8 cellular contexts compared by ENCODE assay signal in genomic region chr11:46278387-46279173, GRCh38. TPM values are rescaled to one million over a fixed set of nuclear protein-coding genes. Genes with fewer than 3 reads are reported as not detected.
DNase-seq lines count a peak whose midpoint lies in the region; ATAC-seq, FAIRE-seq and TF ChIP-seq lines count a peak whose summit lies in the region.

No MANE protein-coding gene starts in this region.

- H3K4me2 ChIP-seq in astrocyte (ENCODE audit: low read length), result peak overlapping the region; percentile 97

- peak overlapping the region; percentile 86 for H3K4me3 ChIP-seq in astrocyte (ENCODE audit: insufficient read depth, low read depth, low read length)

- H3K36me3 ChIP-seq in astrocyte (ENCODE audit: insufficient read depth, low read length), result peaks cover 6% of the 10 kb centered on the region

- H3K27ac Mint-ChIP-seq in astrocyte (ENCODE audit: unreplicated experiment), result peak overlapping the region; percentile 88
- H3K27ac Mint-ChIP-seq in activated T-helper 17 cell treated with anti-CD3 and anti-CD28 coated beads, Interleukin-2, amount 50 U/mL, for 72 hours, result no peak overlapping the region

- peaks cover 30% of the 10 kb centered on the region for H3K4me1 Mint-ChIP-seq in astrocyte (ENCODE audit: low read depth, unreplicated experiment)
- no peaks in the 10 kb centered on the region for H3K4me1 Mint-ChIP-seq in activated T-helper 17 cell treated with anti-CD3 and anti-CD28 coated beads, Interleukin-2, amount 50 U/mL, for 72 hours

- FAIRE-seq in D721Med (lab: Jason Lieb, UNC), result no peak
- FAIRE-seq in astrocyte (lab: Jason Lieb, UNC), result no peak

- peak overlapping the region; percentile 94 for H3K9ac ChIP-seq in astrocyte (ENCODE audit: low read length)

- peaks cover 23% of the 10 kb centered on the region for H3K36me3 Mint-ChIP-seq in astrocyte (ENCODE audit: low read depth, unreplicated experiment)
- H3K36me3 Mint-ChIP-seq in activated T-helper 17 cell treated with anti-CD3 and anti-CD28 coated beads, Interleukin-2, amount 50 U/mL, for 72 hours (ENCODE audit: low read depth), result no peaks in the 10 kb centered on the region

- peaks cover 33% of the 10 kb centered on the region for H3K4me1 ChIP-seq in astrocyte (ENCODE audit: insufficient read depth, low read length)

- peak overlapping the region; percentile 84 for H3K27ac ChIP-seq in astrocyte (ENCODE audit: low read depth, low read length)

- ATAC-seq in HG02571 (IDR thresholded peaks at IDR 0.05; ENCODE audit: unreplicated experiment), result no peak
- no peak for ATAC-seq in activated T-helper 17 cell treated with anti-CD3 and anti-CD28 coated beads, Interleukin-2, amount 50 U/mL, for 72 hours (replicated peaks)

- DNase-seq in D721Med (ENCODE audit: insufficient read length, low spot score) (peak; percentile 68), LHCN-M2 (ENCODE audit: low read depth) (peak; percentile 65), astrocyte (ENCODE audit: low read depth) (no peak), iris pigment epithelial cell (ENCODE audit: low read depth) (peak; percentile 70), COLO829 (ENCODE audit: low spot score) (no peak)
- peak; percentile 29 for DNase-seq in stimulated activated CD4-positive, alpha-beta T cell treated with anti-CD3 and anti-CD28 coated beads, Interleukin-4, amount 100 ng/mL, for 24 hours

- peak; percentile 30 for TF ChIP-seq CTCF in D721Med (IDR thresholded peaks at IDR 0.05; ENCODE audit: insufficient read depth, missing control alignments)
- TF ChIP-seq CTCF in astrocyte (IDR thresholded peaks at IDR 0.05; ENCODE audit: insufficient read depth, low read depth, low read length), result peak; percentile 48

- peaks cover 60% of the 10 kb centered on the region for H3K79me2 ChIP-seq in astrocyte (ENCODE audit: insufficient read depth, low read length)

- H2AFZ ChIP-seq in astrocyte (ENCODE audit: low read depth, low read length), result peak overlapping the region; percentile 79

- H3K27me3 ChIP-seq in astrocyte (ENCODE audit: insufficient read depth, low read length), result no peaks in the 10 kb centered on the region

- H3K27me3 Mint-ChIP-seq in astrocyte (ENCODE audit: low read depth, unreplicated experiment), result peaks cover 2% of the 10 kb centered on the region
- peaks cover 37% of the 10 kb centered on the region for H3K27me3 Mint-ChIP-seq in activated T-helper 17 cell treated with anti-CD3 and anti-CD28 coated beads, Interleukin-2, amount 50 U/mL, for 72 hours

- H3K9me3 Mint-ChIP-seq in astrocyte (ENCODE audit: unreplicated experiment), result no peaks in the 10 kb centered on the region
- no peaks in the 10 kb centered on the region for H3K9me3 Mint-ChIP-seq in activated T-helper 17 cell treated with anti-CD3 and anti-CD28 coated beads, Interleukin-2, amount 50 U/mL, for 72 hours

- peaks cover 40% of the 10 kb centered on the region for H4K20me1 ChIP-seq in astrocyte (ENCODE audit: insufficient read depth, low read length)

- H3K4me3 Mint-ChIP-seq in astrocyte (ENCODE audit: unreplicated experiment), result peak overlapping the region; percentile 100
- no peak overlapping the region for H3K4me3 Mint-ChIP-seq in activated T-helper 17 cell treated with anti-CD3 and anti-CD28 coated beads, Interleukin-2, amount 50 U/mL, for 72 hours

- H3K9me3 ChIP-seq in astrocyte (ENCODE audit: insufficient read depth, low read depth, low read length), result no peaks in the 10 kb centered on the region

RNA-seq across cellular contexts. Expression of gene CREB3L1, which starts 1.1 kb away (rescaled TPM):
- total RNA-seq in LHCN-M2 (2014; rRNA removed) (21.0 and 23.9 TPM in 2 replicates), astrocyte (324 and 399 TPM in 2 replicates)
- polyA plus RNA-seq in LHCN-M2 (2012), result 126 TPM
- total RNA-seq in activated T-helper 17 cell treated with anti-CD3 and anti-CD28 coated beads, Interleukin-2, amount 50 U/mL, for 72 hours, result not detected

Comparison
In these comparisons a context has a peak if more than half of its experiments do, and no peak if none do; other contexts are left out.
1. DNase-seq: peak in D721Med (single experiment), LHCN-M2 (single experiment), iris pigment epithelial cell (single experiment) and stimulated activated CD4-positive, alpha-beta T cell treated with anti-CD3 and anti-CD28 coated beads, Interleukin-4, amount 100 ng/mL, for 24 hours (single experiment); none in astrocyte (single experiment) and COLO829 (single experiment).
2. RNA of gene CREB3L1, which starts 1.1 kb away (total RNA-seq): 324 to 399 TPM in astrocyte and 21.0 to 23.9 TPM in LHCN-M2; not detected in activated T-helper 17 cell treated with anti-CD3 and anti-CD28 coated beads, Interleukin-2, amount 50 U/mL, for 72 hours; every median in the first group is over 10 times any median in the second.